In the genomic region with DNA sequence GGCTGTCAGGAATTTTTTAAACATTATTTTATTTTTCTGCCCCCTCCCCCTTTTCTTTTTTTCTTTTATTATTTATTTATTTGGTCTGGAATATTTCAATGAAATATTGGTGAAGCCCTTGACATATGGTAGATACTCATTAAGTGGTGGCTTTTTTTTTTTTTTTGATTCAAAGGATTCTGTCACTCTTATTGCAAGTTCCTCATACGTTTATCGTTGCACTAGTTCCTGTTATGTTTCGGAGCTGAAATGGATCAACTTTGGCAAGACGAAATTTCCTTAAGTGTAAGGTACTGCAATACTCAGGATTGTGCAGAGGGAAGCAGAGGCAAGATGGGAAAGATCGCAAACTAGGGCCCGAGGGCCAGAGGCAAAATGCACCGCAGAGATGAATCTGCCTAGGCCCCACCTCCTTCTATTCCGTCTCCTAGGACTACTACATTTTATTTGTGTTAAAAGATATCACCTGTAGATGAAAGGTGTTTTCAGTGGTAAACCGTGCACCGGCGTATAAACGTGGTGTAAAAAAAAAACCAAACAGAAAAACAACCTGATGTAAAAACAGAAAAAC, we compare ENCODE assay signal across 1 cellular context.
TF ChIP-seq lines count a peak whose summit lies in the region.

No MANE protein-coding gene starts in this region.

TF ChIP-seq in HepG2, 621 proteins besides CTCF, POLR2A, EP300 and RAD21 (continued from another document and continues in another):
- TF ChIP-seq ZSCAN20 (CRISPR knock-in tag; IDR thresholded peaks at IDR 0.05; ENCODE audit: borderline replicate concordance) (no peak), MED13 (CRISPR knock-in tag; IDR thresholded peaks at IDR 0.05) (no peak), CBX1 (IDR thresholded peaks at IDR 0.05; ENCODE audit: low read depth) (no peak), CC2D1A (CRISPR knock-in tag; IDR thresholded peaks at IDR 0.05) (no peak), RXRB (CRISPR knock-in tag; IDR thresholded peaks at IDR 0.05; ENCODE audit: borderline replicate concordance) (no peak; the same call in 1 of the 2 replicates), ETV5 (CRISPR knock-in tag; IDR thresholded peaks at IDR 0.05; ENCODE audit: borderline replicate concordance) (no peak), SRY (CRISPR knock-in tag; IDR thresholded peaks at IDR 0.05) (no peak), ZNF160 (CRISPR knock-in tag; IDR thresholded peaks at IDR 0.05) (no peak), SIN3A (IDR thresholded peaks at IDR 0.05; ENCODE audit: borderline replicate concordance, low read depth, low read length) (0 out of 2 replicates have a peak, but pooled peaks have one; percentile 34), FOXA3 (CRISPR knock-in tag; IDR thresholded peaks at IDR 0.05) (no peak), ZNF430 (CRISPR knock-in tag; IDR thresholded peaks at IDR 0.05) (0 out of 2 replicates have a peak, but pooled peaks have one; percentile 3), ZNF629 (CRISPR knock-in tag; conservative IDR thresholded peaks at IDR 0.05) (0 out of 2 replicates have a peak, but pooled peaks have one; percentile 1), SP4 (CRISPR knock-in tag; IDR thresholded peaks at IDR 0.05) (no peak), ZMYM2 (CRISPR knock-in tag; IDR thresholded peaks at IDR 0.05) (no peak), MAZ (IDR thresholded peaks at IDR 0.05; ENCODE audit: borderline replicate concordance, low read depth, low read length) (no peak), MAZ (CRISPR knock-in tag; IDR thresholded peaks at IDR 0.05; ENCODE audit: low read depth) (no peak), SYNCRIP (IDR thresholded peaks at IDR 0.05; ENCODE audit: insufficient read depth, low read depth, low read length) (no peak), JARID2 (CRISPR knock-in tag; IDR thresholded peaks at IDR 0.05; ENCODE audit: insufficient replicate concordance) (no peak), NFE2L1 (CRISPR knock-in tag; IDR thresholded peaks at IDR 0.05; ENCODE audit: borderline replicate concordance) (no peak), RNF2 (conservative IDR thresholded peaks at IDR 0.05; ENCODE audit: low read depth) (no peak), KDM3A (CRISPR knock-in tag; IDR thresholded peaks at IDR 0.05; ENCODE audit: low read depth) (no peak), ZNF343 (CRISPR knock-in tag; IDR thresholded peaks at IDR 0.05) (0 out of 2 replicates have a peak, but pooled peaks have one; percentile 9), ZNF180 (CRISPR knock-in tag; IDR thresholded peaks at IDR 0.05; ENCODE audit: borderline replicate concordance, low read depth) (no peak), ATF1 (CRISPR knock-in tag; IDR thresholded peaks at IDR 0.05) (peak; percentile 55; the same call in 1 of the 2 replicates), ZNF33B (CRISPR knock-in tag; IDR thresholded peaks at IDR 0.05) (no peak), ZFY (CRISPR knock-in tag; IDR thresholded peaks at IDR 0.05) (0 out of 2 replicates have a peak, but pooled peaks have one; percentile 2), HOXA7 (CRISPR knock-in tag; IDR thresholded peaks at IDR 0.05) (no peak), SMC3 (IDR thresholded peaks at IDR 0.05; ENCODE audit: low read length) (no peak), MEIS1 (CRISPR knock-in tag; IDR thresholded peaks at IDR 0.05; ENCODE audit: borderline replicate concordance) (peak; percentile 17; the same call in 1 of the 2 replicates), ZNF326 (CRISPR knock-in tag; IDR thresholded peaks at IDR 0.05; ENCODE audit: borderline replicate concordance) (no peak), FOXK1 (CRISPR knock-in tag; IDR thresholded peaks at IDR 0.05; ENCODE audit: borderline replicate concordance, low read depth) (0 out of 2 replicates have a peak, but pooled peaks have one; percentile 14), KLF11 (CRISPR knock-in tag; IDR thresholded peaks at IDR 0.05) (no peak), ZFP1 (CRISPR knock-in tag; IDR thresholded peaks at IDR 0.05) (no peak), ZNF749 (CRISPR knock-in tag; IDR thresholded peaks at IDR 0.05; ENCODE audit: borderline replicate concordance) (no peak), SNAI1 (CRISPR knock-in tag; IDR thresholded peaks at IDR 0.05; ENCODE audit: borderline replicate concordance) (no peak), ZNF652 (CRISPR knock-in tag; IDR thresholded peaks at IDR 0.05; ENCODE audit: borderline replicate concordance, low read depth) (no peak), NCOA2 (CRISPR knock-in tag; IDR thresholded peaks at IDR 0.05) (no peak), SAFB2 (CRISPR knock-in tag; IDR thresholded peaks at IDR 0.05; ENCODE audit: borderline replicate concordance, low read depth) (no peak), TARDBP (CRISPR knock-in tag; IDR thresholded peaks at IDR 0.05) (no peak), POLR2AphosphoS2 (IDR thresholded peaks at IDR 0.05; ENCODE audit: low read depth, low read length) (no peak), ZNF703 (CRISPR knock-in tag; IDR thresholded peaks at IDR 0.05; ENCODE audit: borderline replicate concordance) (no peak), ZNF207 (IDR thresholded peaks at IDR 0.05; ENCODE audit: borderline replicate concordance) (no peak), ZNF670 (CRISPR knock-in tag; IDR thresholded peaks at IDR 0.05; ENCODE audit: borderline replicate concordance) (no peak)
- TF ChIP-seq, protein P1, sequence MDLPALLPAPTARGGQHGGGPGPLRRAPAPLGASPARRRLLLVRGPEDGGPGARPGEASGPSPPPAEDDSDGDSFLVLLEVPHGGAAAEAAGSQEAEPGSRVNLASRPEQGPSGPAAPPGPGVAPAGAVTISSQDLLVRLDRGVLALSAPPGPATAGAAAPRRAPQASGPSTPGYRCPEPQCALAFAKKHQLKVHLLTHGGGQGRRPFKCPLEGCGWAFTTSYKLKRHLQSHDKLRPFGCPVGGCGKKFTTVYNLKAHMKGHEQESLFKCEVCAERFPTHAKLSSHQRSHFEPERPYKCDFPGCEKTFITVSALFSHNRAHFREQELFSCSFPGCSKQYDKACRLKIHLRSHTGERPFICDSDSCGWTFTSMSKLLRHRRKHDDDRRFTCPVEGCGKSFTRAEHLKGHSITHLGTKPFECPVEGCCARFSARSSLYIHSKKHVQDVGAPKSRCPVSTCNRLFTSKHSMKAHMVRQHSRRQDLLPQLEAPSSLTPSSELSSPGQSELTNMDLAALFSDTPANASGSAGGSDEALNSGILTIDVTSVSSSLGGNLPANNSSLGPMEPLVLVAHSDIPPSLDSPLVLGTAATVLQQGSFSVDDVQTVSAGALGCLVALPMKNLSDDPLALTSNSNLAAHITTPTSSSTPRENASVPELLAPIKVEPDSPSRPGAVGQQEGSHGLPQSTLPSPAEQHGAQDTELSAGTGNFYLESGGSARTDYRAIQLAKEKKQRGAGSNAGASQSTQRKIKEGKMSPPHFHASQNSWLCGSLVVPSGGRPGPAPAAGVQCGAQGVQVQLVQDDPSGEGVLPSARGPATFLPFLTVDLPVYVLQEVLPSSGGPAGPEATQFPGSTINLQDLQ (CRISPR knock-in tag; IDR thresholded peaks at IDR 0.05) = no peak
- TF ChIP-seq, protein P2, sequence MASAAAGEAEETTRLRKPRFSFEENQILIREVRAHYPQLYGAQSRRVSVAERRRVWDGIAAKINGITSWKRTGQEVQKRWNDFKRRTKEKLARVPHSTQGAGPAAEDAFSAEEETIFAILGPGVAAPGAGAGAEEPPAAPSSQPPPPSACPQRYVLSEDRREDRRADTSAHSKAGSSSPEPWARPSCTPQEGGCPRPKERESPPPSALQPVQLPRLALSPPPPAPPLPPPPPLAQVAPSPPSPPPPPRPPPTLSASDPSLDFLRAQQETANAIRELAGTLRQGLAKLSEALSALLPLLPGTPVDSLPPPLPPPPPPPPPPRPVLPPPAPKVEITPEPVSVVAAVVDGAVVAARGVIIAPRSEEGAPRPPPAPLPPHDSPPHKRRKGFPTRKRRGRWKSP (CRISPR knock-in tag; IDR thresholded peaks at IDR 0.05) = no peak
- TF ChIP-seq, protein P3, sequence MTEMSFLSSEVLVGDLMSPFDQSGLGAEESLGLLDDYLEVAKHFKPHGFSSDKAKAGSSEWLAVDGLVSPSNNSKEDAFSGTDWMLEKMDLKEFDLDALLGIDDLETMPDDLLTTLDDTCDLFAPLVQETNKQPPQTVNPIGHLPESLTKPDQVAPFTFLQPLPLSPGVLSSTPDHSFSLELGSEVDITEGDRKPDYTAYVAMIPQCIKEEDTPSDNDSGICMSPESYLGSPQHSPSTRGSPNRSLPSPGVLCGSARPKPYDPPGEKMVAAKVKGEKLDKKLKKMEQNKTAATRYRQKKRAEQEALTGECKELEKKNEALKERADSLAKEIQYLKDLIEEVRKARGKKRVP (CRISPR knock-in tag; IDR thresholded peaks at IDR 0.05) = 0 out of 4 replicates have a peak, but pooled peaks of 1 of the 2 experiments have one; percentile 27
- TF ChIP-seq, protein P4, sequence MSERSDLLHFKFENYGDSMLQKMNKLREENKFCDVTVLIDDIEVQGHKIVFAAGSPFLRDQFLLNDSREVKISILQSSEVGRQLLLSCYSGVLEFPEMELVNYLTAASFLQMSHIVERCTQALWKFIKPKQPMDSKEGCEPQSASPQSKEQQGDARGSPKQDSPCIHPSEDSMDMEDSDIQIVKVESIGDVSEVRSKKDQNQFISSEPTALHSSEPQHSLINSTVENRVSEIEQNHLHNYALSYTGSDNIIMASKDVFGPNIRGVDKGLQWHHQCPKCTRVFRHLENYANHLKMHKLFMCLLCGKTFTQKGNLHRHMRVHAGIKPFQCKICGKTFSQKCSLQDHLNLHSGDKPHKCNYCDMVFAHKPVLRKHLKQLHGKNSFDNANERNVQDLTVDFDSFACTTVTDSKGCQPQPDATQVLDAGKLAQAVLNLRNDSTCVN (CRISPR knock-in tag; IDR thresholded peaks at IDR 0.05; ENCODE audit: borderline replicate concordance) = no peak; the same call in 1 of the 2 replicates
- TF ChIP-seq, protein P5, sequence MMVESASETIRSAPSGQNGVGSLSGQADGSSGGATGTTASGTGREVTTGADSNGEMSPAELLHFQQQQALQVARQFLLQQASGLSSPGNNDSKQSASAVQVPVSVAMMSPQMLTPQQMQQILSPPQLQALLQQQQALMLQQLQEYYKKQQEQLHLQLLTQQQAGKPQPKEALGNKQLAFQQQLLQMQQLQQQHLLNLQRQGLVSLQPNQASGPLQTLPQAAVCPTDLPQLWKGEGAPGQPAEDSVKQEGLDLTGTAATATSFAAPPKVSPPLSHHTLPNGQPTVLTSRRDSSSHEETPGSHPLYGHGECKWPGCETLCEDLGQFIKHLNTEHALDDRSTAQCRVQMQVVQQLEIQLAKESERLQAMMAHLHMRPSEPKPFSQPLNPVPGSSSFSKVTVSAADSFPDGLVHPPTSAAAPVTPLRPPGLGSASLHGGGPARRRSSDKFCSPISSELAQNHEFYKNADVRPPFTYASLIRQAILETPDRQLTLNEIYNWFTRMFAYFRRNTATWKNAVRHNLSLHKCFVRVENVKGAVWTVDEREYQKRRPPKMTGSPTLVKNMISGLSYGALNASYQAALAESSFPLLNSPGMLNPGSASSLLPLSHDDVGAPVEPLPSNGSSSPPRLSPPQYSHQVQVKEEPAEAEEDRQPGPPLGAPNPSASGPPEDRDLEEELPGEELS (CRISPR knock-in tag; IDR thresholded peaks at IDR 0.05) = no peak
- TF ChIP-seq, protein P6, sequence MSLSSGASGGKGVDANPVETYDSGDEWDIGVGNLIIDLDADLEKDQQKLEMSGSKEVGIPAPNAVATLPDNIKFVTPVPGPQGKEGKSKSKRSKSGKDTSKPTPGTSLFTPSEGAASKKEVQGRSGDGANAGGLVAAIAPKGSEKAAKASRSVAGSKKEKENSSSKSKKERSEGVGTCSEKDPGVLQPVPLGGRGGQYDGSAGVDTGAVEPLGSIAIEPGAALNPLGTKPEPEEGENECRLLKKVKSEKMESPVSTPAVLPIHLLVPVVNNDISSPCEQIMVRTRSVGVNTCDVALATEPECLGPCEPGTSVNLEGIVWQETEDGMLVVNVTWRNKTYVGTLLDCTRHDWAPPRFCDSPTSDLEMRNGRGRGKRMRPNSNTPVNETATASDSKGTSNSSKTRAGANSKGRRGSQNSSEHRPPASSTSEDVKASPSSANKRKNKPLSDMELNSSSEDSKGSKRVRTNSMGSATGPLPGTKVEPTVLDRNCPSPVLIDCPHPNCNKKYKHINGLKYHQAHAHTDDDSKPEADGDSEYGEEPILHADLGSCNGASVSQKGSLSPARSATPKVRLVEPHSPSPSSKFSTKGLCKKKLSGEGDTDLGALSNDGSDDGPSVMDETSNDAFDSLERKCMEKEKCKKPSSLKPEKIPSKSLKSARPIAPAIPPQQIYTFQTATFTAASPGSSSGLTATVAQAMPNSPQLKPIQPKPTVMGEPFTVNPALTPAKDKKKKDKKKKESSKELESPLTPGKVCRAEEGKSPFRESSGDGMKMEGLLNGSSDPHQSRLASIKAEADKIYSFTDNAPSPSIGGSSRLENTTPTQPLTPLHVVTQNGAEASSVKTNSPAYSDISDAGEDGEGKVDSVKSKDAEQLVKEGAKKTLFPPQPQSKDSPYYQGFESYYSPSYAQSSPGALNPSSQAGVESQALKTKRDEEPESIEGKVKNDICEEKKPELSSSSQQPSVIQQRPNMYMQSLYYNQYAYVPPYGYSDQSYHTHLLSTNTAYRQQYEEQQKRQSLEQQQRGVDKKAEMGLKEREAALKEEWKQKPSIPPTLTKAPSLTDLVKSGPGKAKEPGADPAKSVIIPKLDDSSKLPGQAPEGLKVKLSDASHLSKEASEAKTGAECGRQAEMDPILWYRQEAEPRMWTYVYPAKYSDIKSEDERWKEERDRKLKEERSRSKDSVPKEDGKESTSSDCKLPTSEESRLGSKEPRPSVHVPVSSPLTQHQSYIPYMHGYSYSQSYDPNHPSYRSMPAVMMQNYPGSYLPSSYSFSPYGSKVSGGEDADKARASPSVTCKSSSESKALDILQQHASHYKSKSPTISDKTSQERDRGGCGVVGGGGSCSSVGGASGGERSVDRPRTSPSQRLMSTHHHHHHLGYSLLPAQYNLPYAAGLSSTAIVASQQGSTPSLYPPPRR (CRISPR knock-in tag; IDR thresholded peaks at IDR 0.05; ENCODE audit: borderline replicate concordance) = no peak
- TF ChIP-seq, protein P7, sequence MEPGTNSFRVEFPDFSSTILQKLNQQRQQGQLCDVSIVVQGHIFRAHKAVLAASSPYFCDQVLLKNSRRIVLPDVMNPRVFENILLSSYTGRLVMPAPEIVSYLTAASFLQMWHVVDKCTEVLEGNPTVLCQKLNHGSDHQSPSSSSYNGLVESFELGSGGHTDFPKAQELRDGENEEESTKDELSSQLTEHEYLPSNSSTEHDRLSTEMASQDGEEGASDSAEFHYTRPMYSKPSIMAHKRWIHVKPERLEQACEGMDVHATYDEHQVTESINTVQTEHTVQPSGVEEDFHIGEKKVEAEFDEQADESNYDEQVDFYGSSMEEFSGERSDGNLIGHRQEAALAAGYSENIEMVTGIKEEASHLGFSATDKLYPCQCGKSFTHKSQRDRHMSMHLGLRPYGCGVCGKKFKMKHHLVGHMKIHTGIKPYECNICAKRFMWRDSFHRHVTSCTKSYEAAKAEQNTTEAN (CRISPR knock-in tag; conservative IDR thresholded peaks at IDR 0.05) = no peak
- TF ChIP-seq, protein P8, sequence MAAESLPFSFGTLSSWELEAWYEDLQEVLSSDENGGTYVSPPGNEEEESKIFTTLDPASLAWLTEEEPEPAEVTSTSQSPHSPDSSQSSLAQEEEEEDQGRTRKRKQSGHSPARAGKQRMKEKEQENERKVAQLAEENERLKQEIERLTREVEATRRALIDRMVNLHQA (CRISPR knock-in tag; IDR thresholded peaks at IDR 0.05) = no peak
